26 cellular contexts compared by ENCODE assay signal in genomic region chr20:9613871-9614270, GRCh38.
"Had no signal": no experiment of that assay in that cellular context is flagged by ENCODE, and none has a peak within 500 bp of the region (broad histone marks: within the 10 kb centered on the region; RNA-seq: fewer than 3 reads in every experiment).

No MANE protein-coding gene starts in this region.

- H3K4me3 ChIP-seq: MG63, Peyer's patch, SJCRH30 had no signal

- H3K27me3 Mint-ChIP-seq: activated CD4-positive, alpha-beta T cell treated with anti-CD3 and anti-CD28 coated beads, Interleukin-2, amount 10 ng/mL, durations not matched to agents 24 days and 14 days had no signal

- H3K4me1 ChIP-seq: Peyer's patch, SJCRH30 had no signal

- H3K27ac ChIP-seq: Peyer's patch, RWPE1, SJCRH30 had no signal

- H3K36me3 Mint-ChIP-seq: activated naive CD4-positive, alpha-beta T cell treated with anti-CD3 and anti-CD28 coated beads, Interleukin-2, amount 50 U/mL, for 72 hours had no signal

- ATAC-seq: activated naive CD4-positive, alpha-beta T cell treated with anti-CD3 and anti-CD28 coated beads, Interleukin-2, amount 50 U/mL, for 72 hours; activated naive CD8-positive, alpha-beta T cell treated with anti-CD3 and anti-CD28 coated beads, Interleukin-2, amount 50 U/mL, for 24 hours; activated T-cell treated with anti-CD3 and anti-CD28 coated beads, Interleukin-2, amount 50 U/mL, for 4 hours had no signal

- H3K9me3 ChIP-seq: Peyer's patch, SJCRH30 had no signal

- H3K36me3 ChIP-seq: MG63, Peyer's patch, SJCRH30 had no signal

- H3K9me3 Mint-ChIP-seq: activated CD4-positive, alpha-beta T cell treated with anti-CD3 and anti-CD28 coated beads, Interleukin-2, amount 10 ng/mL, durations not matched to agents 24 days and 14 days; activated naive CD4-positive, alpha-beta T cell treated with anti-CD3 and anti-CD28 coated beads, Interleukin-2, amount 50 U/mL, for 72 hours; activated naive CD8-positive, alpha-beta T cell treated with anti-CD3 and anti-CD28 coated beads, Interleukin-2, amount 50 U/mL, for 24 hours; activated T-cell treated with anti-CD3 and anti-CD28 coated beads, Interleukin-2, amount 50 U/mL, for 4 hours; central memory CD8-positive, alpha-beta T cell; T-helper 1 cell treated with Interleukin-12 subunit alpha and Interleukin-12 subunit beta and Interleukin-4 antibody, amounts not matched to agents 30 μg/mL and 1 μg/mL, for 36 hours had no signal

- H3K27ac Mint-ChIP-seq: activated B cell treated with CpG ODN at 0.5 μM for 24 hours; activated CD4-positive, alpha-beta T cell treated with anti-CD3 and anti-CD28 coated beads, Interleukin-2, amount 10 ng/mL, durations not matched to agents 24 days and 14 days; activated naive CD4-positive, alpha-beta T cell treated with anti-CD3 and anti-CD28 coated beads, Interleukin-2, amount 50 U/mL, for 72 hours; activated naive CD8-positive, alpha-beta T cell treated with anti-CD3 and anti-CD28 coated beads, Interleukin-2, amount 50 U/mL, for 24 hours; brain; T-helper 1 cell treated with Interleukin-12 subunit alpha and Interleukin-12 subunit beta and Interleukin-4 antibody, amounts not matched to agents 30 μg/mL and 1 μg/mL, for 36 hours had no signal

- DNase-seq: activated B cell treated with CpG ODN at 0.5 μM for 24 hours; activated CD4-positive, alpha-beta T cell treated with anti-CD3 and anti-CD28 coated beads for 1 hour; activated CD4-positive, alpha-beta T cell treated with anti-CD3 and anti-CD28 coated beads, Interleukin-2, amount 10 ng/mL, durations not matched to agents 24 days and 14 days; activated CD4-positive, alpha-beta T cell treated with anti-CD3 and anti-CD28 coated beads, Interleukin-2, amount 50 U/mL, for 48 hours; activated CD8-positive, alpha-beta memory T cell treated with anti-CD3 and anti-CD28 coated beads for 24 hours; activated effector memory CD4-positive, alpha-beta T cell treated with anti-CD3 and anti-CD28 coated beads, Interleukin-2, amount 50 U/mL, for 16 hours; activated naive CD4-positive, alpha-beta T cell treated with Interleukin-2 at 50 U/mL for 16 hours; activated naive CD8-positive, alpha-beta T cell treated with anti-CD3 and anti-CD28 coated beads, Interleukin-2, amount 50 U/mL, for 24 hours; activated T-cell treated with anti-CD3 and anti-CD28 coated beads, Interleukin-2, amount 50 U/mL, for 4 hours; amygdala; MG63; NCI-H1105; NCI-H1436 treated with DMSO at 0.1 percent for 48 hours; NCI-H187; NCI-H2081; NCI-H510A treated with DMSO at 0.1 percent for 48 hours; NCI-H69; Peyer's patch; Right ventricle myocardium superior; SJCRH30; T-helper 9 cell had no signal

- H3K4me1 Mint-ChIP-seq: activated CD4-positive, alpha-beta T cell treated with anti-CD3 and anti-CD28 coated beads, Interleukin-2, amount 10 ng/mL, durations not matched to agents 24 days and 14 days; activated naive CD8-positive, alpha-beta T cell treated with anti-CD3 and anti-CD28 coated beads, Interleukin-2, amount 50 U/mL, for 24 hours; central memory CD8-positive, alpha-beta T cell had no signal

- H3K4me3 Mint-ChIP-seq: activated B cell treated with CpG ODN at 0.5 μM for 24 hours; activated CD4-positive, alpha-beta T cell treated with anti-CD3 and anti-CD28 coated beads, Interleukin-2, amount 10 ng/mL, durations not matched to agents 24 days and 14 days; activated naive CD8-positive, alpha-beta T cell treated with anti-CD3 and anti-CD28 coated beads, Interleukin-2, amount 50 U/mL, for 24 hours; activated T-cell treated with anti-CD3 and anti-CD28 coated beads, Interleukin-2, amount 50 U/mL, for 4 hours; brain; central memory CD8-positive, alpha-beta T cell; T-helper 1 cell treated with Interleukin-12 subunit alpha and Interleukin-12 subunit beta and Interleukin-4 antibody, amounts not matched to agents 30 μg/mL and 1 μg/mL, for 36 hours had no signal

- H3K27me3 ChIP-seq: Peyer's patch, SJCRH30 had no signal
